In genomic region chr2:196238836-196239380, GRCh38 we compare ENCODE assay signal across 12 cellular contexts.
DNase-seq lines count a peak whose midpoint lies in the region; ATAC-seq and TF ChIP-seq lines count a peak whose summit lies in the region.
"Had no signal": no experiment of that assay in that cellular context is flagged by ENCODE, and none has a peak within 500 bp of the region (broad histone marks: within the 10 kb centered on the region; RNA-seq: fewer than 3 reads in every experiment).

No MANE protein-coding gene starts in this region.

- no peaks in the 10 kb centered on the region for H4K20me1 ChIP-seq in IMR-90 (ENCODE audit: insufficient read depth, low read length)

- H3K9me3 ChIP-seq in CD4-positive, alpha-beta memory T cell (ENCODE audit: control insufficient read depth in 1 of 2, low read length in 2 of 2) = no peaks in the 10 kb centered on the region
- no peaks in the 10 kb centered on the region for H3K9me3 ChIP-seq in IMR-90 (ENCODE audit: control insufficient read depth, insufficient read depth, low read length)
- H3K9me3 ChIP-seq: adrenal gland had no signal

- peak overlapping the region; percentile 72 for H3K23ac ChIP-seq in IMR-90 (ENCODE audit: low read depth, low read length)

- no CpG with 5 or more reads among the region's 2 CpGs for WGBS in IMR-90 (ENCODE audit: extremely low coverage in 2 of 2, insufficient read length in 1 of 2), 2 experiments

- no peaks in the 10 kb centered on the region for H3K27me3 Mint-ChIP-seq in CD4-positive, alpha-beta memory T cell
- no peaks in the 10 kb centered on the region for H3K27me3 Mint-ChIP-seq in naive thymus-derived CD8-positive, alpha-beta T cell

- peak overlapping the region in 1 of 2 experiments; percentile 77; a peak in 2 of 4 replicates for H4K8ac ChIP-seq in IMR-90 (ENCODE audit: low read depth in 2 of 2, low read length in 2 of 2)

- peak overlapping the region; percentile 86 for H2BK5ac ChIP-seq in IMR-90 (ENCODE audit: low read depth, low read length, poor library complexity, severe bottlenecking)

- H4K91ac ChIP-seq in IMR-90 (ENCODE audit: insufficient read depth, low read depth, low read length) = peak overlapping the region; percentile 34; the same call in 1 of the 2 replicates

- H3K4ac ChIP-seq in IMR-90 (ENCODE audit: low read depth, low read length) = peak overlapping the region; percentile 70

- CTCF ChIA-PET in CD4-positive, alpha-beta memory T cell (lab: Charles Lee; ENCODE audit: partially characterized antibody) = interaction anchor here (0.9 to 8.7 kb wide), 15 partner anchors 9 to 170 kb away, joined by 3 to 67 read pairs (median 9); partner anchors contain the start of genes DNAH7 and STK17B
- CTCF ChIA-PET in IMR-90 (lab: Yijun Ruan, JAX) = no interaction called here

- dilution Hi-C loops in IMR-90 (cut with HindIII; ENCODE audit: low sequenced_read_pairs, unreplicated experiment) = no loop called here

- TF ChIP-seq CTCF in IMR-90 (conservative IDR thresholded peaks at IDR 0.05; ENCODE audit: low read depth, low read length) = no peak

- H2BK20ac ChIP-seq in IMR-90 (ENCODE audit: low read depth, low read length) = peak overlapping the region; percentile 68

- H3K27me3 ChIP-seq in CD4-positive, alpha-beta memory T cell (ENCODE audit: insufficient read depth, low read length) = no peaks in the 10 kb centered on the region
- no peaks in the 10 kb centered on the region for H3K27me3 ChIP-seq in IMR-90 (ENCODE audit: control insufficient read depth, insufficient read depth, low read length)
- H3K27me3 ChIP-seq: adrenal gland had no signal

- POLR2A ChIA-PET in CD4-positive, alpha-beta memory T cell (lab: Charles Lee; ENCODE audit: partially characterized antibody) = interaction anchor here (1.5 to 6.9 kb wide), 14 partner anchors 9 to 80 kb away, joined by 3 to 90 read pairs (median 22); partner anchors contain the start of gene STK17B
- POLR2A ChIA-PET in IMR-90 (lab: Charles Lee; ENCODE audit: unreplicated experiment) = interaction anchor here (0.6 kb wide), 1 partner anchor 86 kb away, joined by 4 read pairs; no protein-coding TSS in a partner anchor
- POLR2A ChIA-PET in naive thymus-derived CD8-positive, alpha-beta T cell (lab: Charles Lee) = interaction anchor here (0.6 to 5.7 kb wide), 15 partner anchors 10 to 81 kb away, joined by 3 to 57 read pairs (median 5); partner anchors contain the start of gene STK17B

- no peak for TF ChIP-seq POLR2A in IMR-90 (IDR thresholded peaks at IDR 0.05; ENCODE audit: low read depth, low read length)

- H2AK5ac ChIP-seq in IMR-90 (ENCODE audit: low read depth, low read length) = peak overlapping the region; percentile 41; the same call in 1 of the 2 replicates

- peak overlapping the region; percentile 61; the same call in 1 of the 2 replicates for H4K5ac ChIP-seq in IMR-90 (ENCODE audit: low read depth, low read length)

- H3K14ac ChIP-seq in IMR-90 (replicated peaks; ENCODE audit: low read depth, low read length) = peak overlapping the region; percentile 24

- H3K56ac ChIP-seq in IMR-90 (ENCODE audit: extremely low read depth, insufficient read depth, low read length) = 0 out of 2 replicates have a peak overlapping the region, but pooled peaks have one; percentile 19

- peaks cover 11% of the 10 kb centered on the region for H3K9me1 ChIP-seq in IMR-90 (ENCODE audit: insufficient read depth, low read length)

- no peak overlapping the region for H2AFZ ChIP-seq in IMR-90 (replicated peaks; ENCODE audit: low read length, poor library complexity)

- H3K4me1 ChIP-seq in CD4-positive, alpha-beta memory T cell (ENCODE audit: insufficient read depth, low read length) = peaks cover 86% of the 10 kb centered on the region
- H3K4me1 ChIP-seq in IMR-90 (ENCODE audit: control insufficient read depth, insufficient read depth, low read length) = peaks cover 8% of the 10 kb centered on the region; the same call in 1 of the 2 replicates

- peak overlapping the region; percentile 55 for H2BK120ac ChIP-seq in IMR-90 (ENCODE audit: low read depth, low read length)

- H3K18ac ChIP-seq in IMR-90 (ENCODE audit: low read depth, low read length) = peak overlapping the region; percentile 88; the same call in 1 of the 2 replicates

- no peak overlapping the region for H3K9ac ChIP-seq in IMR-90 (ENCODE audit: low read depth, low read length)

- H3K4me1 Mint-ChIP-seq in CD4-positive, alpha-beta memory T cell = peaks cover 65 to 89% (median 76%) of the 10 kb centered on the region in 4 donors
- H3K4me1 Mint-ChIP-seq in naive thymus-derived CD8-positive, alpha-beta T cell = peaks cover 34 to 89% (median 80%) of the 10 kb centered on the region in 4 donors

- peak overlapping the region; percentile 56 for H3K27ac ChIP-seq in CD4-positive, alpha-beta memory T cell (ENCODE audit: low read depth, low read length)
- H3K27ac ChIP-seq in IMR-90 (ENCODE audit: insufficient read depth, low read length) = peak overlapping the region; percentile 14; the same call in 1 of the 2 replicates
- H3K27ac ChIP-seq: RWPE1, WERI-Rb-1 had no signal

- no peak for DNase-seq in CD4-positive, alpha-beta memory T cell
- peak; percentile 47 for DNase-seq in IMR-90
- peak; percentile 11 for DNase-seq in astrocyte of the hippocampus (ENCODE audit: low read depth, low spot score)
- DNase-seq in naive thymus-derived CD8-positive, alpha-beta T cell = no peak
- no peak for DNase-seq in NCI-H748 (lab: John Stamatoyannopoulos, UW; ENCODE audit: unreplicated experiment)
- DNase-seq in NCI-H1417 treated with DMSO at 0.1 percent for 48 hours (lab: John Stamatoyannopoulos, UW) = no peak
- DNase-seq: adrenal gland, WERI-Rb-1 had no signal

- H3K9me3 Mint-ChIP-seq in CD4-positive, alpha-beta memory T cell = peaks cover 0 to 2% (median 0%) of the 10 kb centered on the region in 8 donors
- no peaks in the 10 kb centered on the region for H3K9me3 Mint-ChIP-seq in naive thymus-derived CD8-positive, alpha-beta T cell

- H3K36me3 ChIP-seq in CD4-positive, alpha-beta memory T cell (ENCODE audit: insufficient read depth, low read length) = no peaks in the 10 kb centered on the region
- no peaks in the 10 kb centered on the region for H3K36me3 ChIP-seq in IMR-90 (ENCODE audit: control insufficient read depth, insufficient read depth, low read length)
- H3K36me3 ChIP-seq: adrenal gland, WERI-Rb-1 had no signal

- intact Hi-C loops in CD4-positive, alpha-beta memory T cell (cut with micrococcal nuclease) = no loop called here
- intact Hi-C loops in IMR-90 (cut with micrococcal nuclease) = no loop called here

- no TSS peak for BruUV-seq in IMR-90 (replicated peaks; lab: Mats Ljungman, UMichigan)

- H3K4me3 Mint-ChIP-seq in CD4-positive, alpha-beta memory T cell = peak overlapping the region in 7 of 8 donors; percentile 12 to 79 (median 65)
- H3K4me3 Mint-ChIP-seq in naive thymus-derived CD8-positive, alpha-beta T cell = peak overlapping the region; percentile 17 to 89 (median 71)

- no peaks in the 10 kb centered on the region for H3K36me3 Mint-ChIP-seq in CD4-positive, alpha-beta memory T cell
- H3K36me3 Mint-ChIP-seq in naive thymus-derived CD8-positive, alpha-beta T cell = peaks cover 0 to 2% (median 0%) of the 10 kb centered on the region in 3 donors

- no peak overlapping the region for H2AK9ac ChIP-seq in IMR-90 (replicated peaks; ENCODE audit: low read depth, low read length, poor library complexity)

- H3K4me2 ChIP-seq in IMR-90 (ENCODE audit: low read depth, low read length) = peak overlapping the region; percentile 48; the same call in 1 of the 2 replicates

- ATAC-seq in IMR-90 (ENCODE audit: low read depth) = peak; percentile 50
- no peak for ATAC-seq in naive thymus-derived CD8-positive, alpha-beta T cell
- no peak for ATAC-seq in GM19455 (IDR thresholded peaks at IDR 0.05; ENCODE audit: unreplicated experiment)
- ATAC-seq in HG03439 (IDR thresholded peaks at IDR 0.05; ENCODE audit: unreplicated experiment) = no peak
- ATAC-seq: GM12878 had no signal

- no peak overlapping the region for H3K4me3 ChIP-seq in CD4-positive, alpha-beta memory T cell (ENCODE audit: low read length in 2 of 2)
- H3K4me3 ChIP-seq in IMR-90 (ENCODE audit: insufficient read depth, low read depth, low read length) = no peak overlapping the region
- H3K4me3 ChIP-seq: adrenal gland, GM12878 had no signal

- 0 out of 4 replicates have a peak, but pooled peaks cover 0 to 4% of the 10 kb centered on the region in 2 experiments for H3K79me1 ChIP-seq in IMR-90 (ENCODE audit: low read depth in 1 of 2, low read length in 2 of 2)

- in situ Hi-C loops in IMR-90 (cut with MboI; ENCODE audit: low sequenced_read_pairs) = no loop called here

- H3K27ac Mint-ChIP-seq in CD4-positive, alpha-beta memory T cell = peak overlapping the region; percentile 81 to 98 (median 96)
- peak overlapping the region; percentile 90 to 99 (median 97) for H3K27ac Mint-ChIP-seq in naive thymus-derived CD8-positive, alpha-beta T cell

- peak overlapping the region; percentile 62 for H2BK15ac ChIP-seq in IMR-90 (ENCODE audit: low read depth, low read length)

- no peak for TF ChIP-seq RAD21 in IMR-90 (IDR thresholded peaks at IDR 0.05; ENCODE audit: low read length)

TF ChIP-seq in IMR-90, 13 proteins besides CTCF, POLR2A, EP300 and RAD21:
- TF ChIP-seq MAFK (IDR thresholded peaks at IDR 0.05; ENCODE audit: low read depth, low read length) (no peak), NFE2L2 (IDR thresholded peaks at IDR 0.05; ENCODE audit: low read depth, low read length) (peak; percentile 65)
TF ChIP-seq in IMR-90: peak in this region for 1.

Comparison
In these comparisons a context has a peak if more than half of its experiments do, and no peak if none do; other contexts are left out.
1. DNase-seq: peak in IMR-90 (single experiment) and astrocyte of the hippocampus (single experiment); none in CD4-positive, alpha-beta memory T cell (0 of 5), naive thymus-derived CD8-positive, alpha-beta T cell (0 of 10), NCI-H748 (single experiment) and NCI-H1417 treated with DMSO at 0.1 percent for 48 hours (single experiment).